ENCODE assay signal across 10 cellular contexts in genomic region chr12:10424260-10424899, GRCh38. TPM values are rescaled to one million over a fixed set of nuclear protein-coding genes. Genes with fewer than 3 reads are reported as not detected.
DNase-seq lines count a peak whose midpoint lies in the region; ATAC-seq, FAIRE-seq and TF ChIP-seq lines count a peak whose summit lies in the region.
"Not testable (repeated sequence)": the region's sequence is repeated elsewhere in the genome, so short reads cannot be mapped to it uniquely, and the experiment has no call there.
"Had no signal": no experiment of that assay in that cellular context is flagged by ENCODE, and none has a peak within 500 bp of the region (broad histone marks: within the 10 kb centered on the region; RNA-seq: fewer than 3 reads in every experiment).

No MANE protein-coding gene starts in this region.

- H3K27ac ChIP-seq in keratinocyte (ENCODE audit: control insufficient read depth, insufficient read depth, low read length) = not testable (repeated sequence)

- H3K4me2 ChIP-seq in keratinocyte (ENCODE audit: control insufficient read depth, extremely low read depth, insufficient read depth, low read depth, low read length) = not testable (repeated sequence)

- not testable (repeated sequence) for H2AFZ ChIP-seq in keratinocyte (ENCODE audit: control insufficient read depth, low read length)

- not testable (repeated sequence) for H3K4me1 Mint-ChIP-seq in stimulated activated naive CD8-positive, alpha-beta T cell treated with anti-CD3 and anti-CD28 coated beads, Interleukin-15, amount 100 ng/mL, for 72 hours

- not testable (repeated sequence) for H3K27me3 Mint-ChIP-seq in stimulated activated naive CD8-positive, alpha-beta T cell treated with anti-CD3 and anti-CD28 coated beads, Interleukin-15, amount 100 ng/mL, for 72 hours

- not testable (repeated sequence) for H3K9me1 ChIP-seq in keratinocyte (ENCODE audit: control insufficient read depth, extremely low read depth, insufficient read depth, low read length)

- H3K4me3 Mint-ChIP-seq in stimulated activated naive CD8-positive, alpha-beta T cell treated with anti-CD3 and anti-CD28 coated beads, Interleukin-15, amount 100 ng/mL, for 72 hours = not testable (repeated sequence)

- H3K9me3 Mint-ChIP-seq in stimulated activated naive CD8-positive, alpha-beta T cell treated with anti-CD3 and anti-CD28 coated beads, Interleukin-15, amount 100 ng/mL, for 72 hours = not testable (repeated sequence)

- dilution Hi-C loops in keratinocyte (cut with MboI; ENCODE audit: extremely low pct_ligation_motif_present, low sequenced_read_pairs) = not testable (repeated sequence)

- not testable (repeated sequence) for H3K4me3 ChIP-seq in choroid plexus epithelial cell (ENCODE audit: low read depth, low read length); keratinocyte (ENCODE audit: control insufficient read depth in 2 of 3, extremely low read depth in 1 of 3, insufficient read depth in 2 of 3, low read depth in 1 of 3, low read length in 3 of 3)

- H3K79me2 ChIP-seq in keratinocyte (ENCODE audit: control insufficient read depth, insufficient read depth, low read length) = not testable (repeated sequence)

- H3K9me3 ChIP-seq in keratinocyte (ENCODE audit: control insufficient read depth, low read depth, low read length) = not testable (repeated sequence)

- TF ChIP-seq POLR2A in GM12892 (IDR thresholded peaks at IDR 0.05; ENCODE audit: low read depth, low read length) = not testable (repeated sequence)

- not testable (repeated sequence) for H3K27ac Mint-ChIP-seq in stimulated activated naive CD8-positive, alpha-beta T cell treated with anti-CD3 and anti-CD28 coated beads, Interleukin-15, amount 100 ng/mL, for 72 hours

- not testable (repeated sequence) for DNase-seq in D721Med (ENCODE audit: insufficient read length, low spot score); GM12892 (ENCODE audit: insufficient read length); HTR-8/SVneo (ENCODE audit: insufficient read length, low spot score); keratinocyte (ENCODE audit: low read depth, low spot score); stimulated activated naive CD8-positive, alpha-beta T cell treated with anti-CD3 and anti-CD28 coated beads, Interleukin-15, amount 100 ng/mL, for 72 hours
- DNase-seq in NCI-H526 treated with DMSO at 0.1 percent for 48 hours (lab: John Stamatoyannopoulos, UW) = peak; percentile 24
- DNase-seq in choroid plexus epithelial cell (ENCODE audit: low read depth) = peak; percentile 11

- H3K4me1 ChIP-seq in keratinocyte (ENCODE audit: control insufficient read depth, extremely low read depth, insufficient read depth, low read length) = not testable (repeated sequence)

- H3K9ac ChIP-seq in keratinocyte (ENCODE audit: control insufficient read depth, extremely low read depth, insufficient read depth, low read length) = not testable (repeated sequence)

- H3K36me3 ChIP-seq in keratinocyte (ENCODE audit: control insufficient read depth in 2 of 2, extremely low read depth in 1 of 2, insufficient read depth in 2 of 2, low read length in 2 of 2) = not testable (repeated sequence)

- not testable (repeated sequence) for H4K20me1 ChIP-seq in keratinocyte (ENCODE audit: control insufficient read depth, extremely low read depth, insufficient read depth, low read length)

- H3K27me3 ChIP-seq in keratinocyte (ENCODE audit: control insufficient read depth, extremely low read depth, insufficient read depth, low read length) = not testable (repeated sequence)

- peak; percentile 69 for FAIRE-seq in D721Med (lab: Jason Lieb, UNC)
- FAIRE-seq in GM12892 (lab: Jason Lieb, UNC) = peak; percentile 58
- FAIRE-seq in HTR-8/SVneo (lab: Jason Lieb, UNC) = peak; percentile 89
- peak; percentile 86 for FAIRE-seq in keratinocyte (lab: Jason Lieb, UNC)

- not testable (repeated sequence) for TF ChIP-seq CTCF in D721Med (IDR thresholded peaks at IDR 0.05; ENCODE audit: insufficient read depth, missing control alignments); choroid plexus epithelial cell (conservative IDR thresholded peaks at IDR 0.05; ENCODE audit: low read depth, low read length); keratinocyte (optimal IDR thresholded peaks at IDR 0.05 in 1 of 3, IDR thresholded peaks at IDR 0.05 in 1 of 3, conservative IDR thresholded peaks at IDR 0.05 in 1 of 3; ENCODE audit: extremely low read depth in 1 of 3, insufficient read depth in 2 of 3, low read length in 3 of 3)

- ATAC-seq in SK-N-SH treated with all-trans-retinoic acid at 6 μM for 48 hours = peak; percentile 55; the same call in 1 of the 3 replicates
- ATAC-seq in stimulated activated naive CD8-positive, alpha-beta T cell treated with anti-CD3 and anti-CD28 coated beads, Interleukin-15, amount 100 ng/mL, for 72 hours = peak; percentile 48

RNA-seq across cellular contexts. Expression of gene KLRC3, which starts 4.0 kb away (rescaled TPM):
- not detected for polyA plus RNA-seq in GM12892 (2012; ENCODE audit: missing spikeins)
- polyA plus RNA-seq in keratinocyte = not detected in 3 replicates
- not detected for polyA plus RNA-seq in keratinocyte (2011; ENCODE audit: low read depth)
- not detected in 2 replicates for polyA plus RNA-seq in keratinocyte (2011; cell fraction: cytosol; rRNA removed)
- not detected in 2 replicates for polyA plus RNA-seq in keratinocyte (2011; cell fraction: nucleus; rRNA removed)
- not detected in 2 replicates for polyA plus RNA-seq in keratinocyte (2012; ENCODE audit: low replicate concordance)
- not detected in 3 replicates for polyA minus RNA-seq in keratinocyte
- polyA minus RNA-seq in keratinocyte (2011; cell fraction: cytosol; rRNA and poly(A)+ RNA removed) = not detected
- polyA minus RNA-seq in keratinocyte (2011; cell fraction: nucleus; rRNA and poly(A)+ RNA removed) = not detected in 2 replicates
- polyA plus RNA-seq: BJ, H1 had no signal

RNA-seq across cellular contexts. Expression of gene KLRC2, which starts 11.4 kb away (rescaled TPM):
- not detected for polyA plus RNA-seq in GM12892 (2012; ENCODE audit: missing spikeins)
- 0.09 TPM in 1 of 3 replicates, not detected in the others for polyA plus RNA-seq in keratinocyte
- polyA plus RNA-seq in keratinocyte (2011; ENCODE audit: low read depth) = not detected
- polyA plus RNA-seq in keratinocyte (2011; cell fraction: cytosol; rRNA removed) = not detected in 2 replicates
- polyA plus RNA-seq in keratinocyte (2011; cell fraction: nucleus; rRNA removed) = not detected in 2 replicates
- not detected in 2 replicates for polyA plus RNA-seq in keratinocyte (2012; ENCODE audit: low replicate concordance)
- not detected in 3 replicates for polyA minus RNA-seq in keratinocyte
- not detected for polyA minus RNA-seq in keratinocyte (2011; cell fraction: cytosol; rRNA and poly(A)+ RNA removed)
- polyA minus RNA-seq in keratinocyte (2011; cell fraction: nucleus; rRNA and poly(A)+ RNA removed) = 0.74 and 2.5 TPM in 2 replicates
- polyA plus RNA-seq: BJ, H1 had no signal

RNA-seq across cellular contexts. Expression of gene KLRC4, which starts 14.8 kb away (rescaled TPM):
- polyA plus RNA-seq in GM12892 (2012; ENCODE audit: missing spikeins) = not detected
- not detected in 3 replicates for polyA plus RNA-seq in keratinocyte
- not detected for polyA plus RNA-seq in keratinocyte (2011; ENCODE audit: low read depth)
- not detected in 2 replicates for polyA plus RNA-seq in keratinocyte (2011; cell fraction: cytosol; rRNA removed)
- polyA plus RNA-seq in keratinocyte (2011; cell fraction: nucleus; rRNA removed) = not detected in 2 replicates
- polyA plus RNA-seq in keratinocyte (2012; ENCODE audit: low replicate concordance) = not detected in 2 replicates
- not detected in 3 replicates for polyA minus RNA-seq in keratinocyte
- polyA minus RNA-seq in keratinocyte (2011; cell fraction: cytosol; rRNA and poly(A)+ RNA removed) = not detected
- polyA minus RNA-seq in keratinocyte (2011; cell fraction: nucleus; rRNA and poly(A)+ RNA removed) = not detected in 2 replicates
- polyA plus RNA-seq: BJ, H1 had no signal

RNA-seq across cellular contexts. Expression of gene KLRC1, which starts 28.8 kb away (rescaled TPM):
- polyA plus RNA-seq in GM12892 (2012; ENCODE audit: missing spikeins) = not detected
- 0.07 TPM in 1 of 3 replicates, not detected in the others for polyA plus RNA-seq in keratinocyte
- polyA plus RNA-seq in keratinocyte (2011; ENCODE audit: low read depth) = not detected
- polyA plus RNA-seq in keratinocyte (2011; cell fraction: cytosol; rRNA removed) = not detected in 2 replicates
- polyA plus RNA-seq in keratinocyte (2011; cell fraction: nucleus; rRNA removed) = not detected in 2 replicates
- not detected in 2 replicates for polyA plus RNA-seq in keratinocyte (2012; ENCODE audit: low replicate concordance)
- polyA minus RNA-seq in keratinocyte = not detected in 3 replicates
- polyA minus RNA-seq in keratinocyte (2011; cell fraction: cytosol; rRNA and poly(A)+ RNA removed) = not detected
- not detected in 2 replicates for polyA minus RNA-seq in keratinocyte (2011; cell fraction: nucleus; rRNA and poly(A)+ RNA removed)
- polyA plus RNA-seq: BJ, H1 had no signal

RNA-seq across cellular contexts. Expression of gene KLRK1, which starts 34.5 kb away (rescaled TPM):
- not detected for polyA plus RNA-seq in GM12892 (2012; ENCODE audit: missing spikeins)
- not detected in 3 replicates for polyA plus RNA-seq in keratinocyte
- not detected for polyA plus RNA-seq in keratinocyte (2011; ENCODE audit: low read depth)
- not detected in 2 replicates for polyA plus RNA-seq in keratinocyte (2011; cell fraction: cytosol; rRNA removed)
- not detected in 2 replicates for polyA plus RNA-seq in keratinocyte (2011; cell fraction: nucleus; rRNA removed)
- polyA plus RNA-seq in keratinocyte (2012; ENCODE audit: low replicate concordance) = 0.14 and 0.20 TPM in 2 replicates
- not detected in 3 replicates for polyA minus RNA-seq in keratinocyte
- polyA minus RNA-seq in keratinocyte (2011; cell fraction: cytosol; rRNA and poly(A)+ RNA removed) = not detected
- polyA minus RNA-seq in keratinocyte (2011; cell fraction: nucleus; rRNA and poly(A)+ RNA removed) = not detected in 2 replicates
- polyA plus RNA-seq: BJ, H1 had no signal
